9 cellular contexts compared by ENCODE assay signal in the genomic region with DNA sequence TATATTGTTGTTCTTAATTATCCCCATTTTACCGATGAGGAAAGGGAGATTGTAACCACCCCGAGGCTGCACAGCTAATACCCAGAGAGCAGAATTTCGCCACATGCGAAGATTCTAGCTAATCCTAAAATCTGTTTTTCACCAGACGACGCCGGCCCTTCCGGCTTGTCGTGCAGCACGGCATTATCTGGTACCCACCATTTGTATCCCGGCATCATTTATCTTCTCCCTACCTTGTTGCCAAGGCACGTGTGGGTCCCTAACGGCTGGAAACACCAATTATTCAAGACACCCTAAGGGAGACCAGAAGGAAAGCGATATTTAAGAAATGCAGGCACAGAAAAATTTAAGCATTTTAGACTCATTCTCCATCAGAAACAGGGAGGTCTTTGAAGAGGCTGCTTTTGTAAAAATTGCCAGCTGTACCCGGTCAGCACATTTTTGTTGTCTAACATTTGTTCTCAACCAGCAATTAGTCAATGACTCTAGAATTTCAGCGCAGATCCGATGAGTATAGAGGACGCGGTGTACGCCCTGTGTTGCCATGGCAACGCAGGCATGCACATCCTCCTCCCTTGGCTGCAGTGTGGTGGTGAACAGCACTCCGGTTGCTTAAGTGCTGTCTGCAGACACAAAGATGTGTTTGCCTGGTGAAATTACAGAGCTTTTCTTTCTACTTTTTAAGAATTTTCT.
DNase-seq lines count a peak whose midpoint lies in the region; ATAC-seq and TF ChIP-seq lines count a peak whose summit lies in the region.
"Had no signal": no experiment of that assay in that cellular context is flagged by ENCODE, and none has a peak within 500 bp of the region (broad histone marks: within the 10 kb centered on the region; RNA-seq: fewer than 3 reads in every experiment).

No MANE protein-coding gene starts in this region.

- no peak for TF ChIP-seq CTCF in heart right ventricle (IDR thresholded peaks at IDR 0.05)

- intact Hi-C loops in heart right ventricle (cut with DNase I), result loop anchor here in 1 of 10 donors (1.0 kb wide), 1 partner anchor 23 kb away; no protein-coding TSS in a partner anchor

- H2AFZ ChIP-seq in ACC112 (ENCODE audit: low read length, unreplicated experiment), result no peak overlapping the region

- peaks cover 37% of the 10 kb centered on the region for H3K79me2 ChIP-seq in ACC112 (ENCODE audit: control insufficient read depth, insufficient read depth, low read length, unreplicated experiment)

- H3K36me3 ChIP-seq in ACC112 (ENCODE audit: insufficient read depth, low read length) (no peaks in the 10 kb centered on the region), heart right ventricle (no peaks in the 10 kb centered on the region)

- H3K27me3 ChIP-seq in ACC112 (ENCODE audit: insufficient read depth, low read length) (no peaks in the 10 kb centered on the region), heart right ventricle (no peaks in the 10 kb centered on the region)

- peak overlapping the region; percentile 92 for H3K27ac ChIP-seq in ACC112 (ENCODE audit: low read depth, low read length)
- H3K27ac ChIP-seq in heart right ventricle, result peak overlapping the region in 3 of 10 donors; percentile 12 to 27 (median 25)

- H3K4me3 ChIP-seq in ACC112 (ENCODE audit: low read depth, low read length), result peak overlapping the region; percentile 48; the same call in 1 of the 2 replicates
- no peak overlapping the region for H3K4me3 ChIP-seq in heart right ventricle

- H3K4me1 ChIP-seq in ACC112 (ENCODE audit: control insufficient read depth, insufficient read depth, low read length, unreplicated experiment), result peaks cover 29% of the 10 kb centered on the region
- H3K4me1 ChIP-seq in heart right ventricle, result peaks cover 0 to 44% (median 8%) of the 10 kb centered on the region in 9 donors

- no peaks in the 10 kb centered on the region for H3K9me3 ChIP-seq in heart right ventricle

- DNase-seq in NCI-H1105 treated with DMSO at 0.1 percent for 48 hours (lab: John Stamatoyannopoulos, UW) (peak; percentile 89), amygdala (lab: John Stamatoyannopoulos, UW) (peak in 51 of 56 donors; percentile 28 to 91 (median 72)), heart right ventricle (peak; percentile 59 to 76), retina (peak; percentile 87), HT-29 (ENCODE audit: low spot score) (no peak), SW480 (ENCODE audit: low spot score) (no peak)
- DNase-seq: DND-41 had no signal

- WGBS in heart right ventricle, 2 donors, result 57 to 59% methylated on average over 22 of the region's 22 CpGs

- ATAC-seq in heart right ventricle (peak in 7 of 8 donors; percentile 78 to 95 (median 90)), GM18907 (IDR thresholded peaks at IDR 0.05; ENCODE audit: unreplicated experiment) (no peak)

Comparison
In these comparisons a context has a peak if more than half of its experiments do, and no peak if none do; other contexts are left out.
1. DNase-seq: peak in NCI-H1105 treated with DMSO at 0.1 percent for 48 hours (single experiment), amygdala (51 of 56), heart right ventricle (2 of 2) and retina (single experiment); none in HT-29 (single experiment) and SW480 (single experiment).